In genomic region chr3:170730071-170730812, GRCh38 we compare ENCODE assay signal across 26 cellular contexts.
DNase-seq lines count a peak whose midpoint lies in the region; ATAC-seq and TF ChIP-seq lines count a peak whose summit lies in the region.
"Had no signal": no experiment of that assay in that cellular context is flagged by ENCODE, and none has a peak within 500 bp of the region (broad histone marks: within the 10 kb centered on the region; RNA-seq: fewer than 3 reads in every experiment).

No MANE protein-coding gene starts in this region.

- POLR2A ChIA-PET in CD8-positive, alpha-beta T cell (lab: Charles Lee): no interaction called here

- no peak overlapping the region for H3K27ac Mint-ChIP-seq in CD8-positive, alpha-beta T cell
- H3K27ac Mint-ChIP-seq in CD14-positive monocyte: no peak overlapping the region
- H3K27ac Mint-ChIP-seq: activated naive CD8-positive, alpha-beta T cell treated with anti-CD3 and anti-CD28 coated beads for 36 hours; nephron progenitor cell; stimulated activated memory B cell treated with anti-CD40 and anti-IgM and Interleukin-4, amounts not matched to agents 10 μg/mL and 1 μg/mL and 100 μg/mL, for 72 hours had no signal

- WGBS in hepatocyte (ENCODE audit: low lambda C conversion rate, missing lambda C conversion rate): 81% methylated on average over 4 of the region's 4 CpGs
- 38% methylated on average over 4 of the region's 4 CpGs for WGBS in smooth muscle cell (ENCODE audit: low lambda C conversion rate)

- no peak overlapping the region for H3K9ac ChIP-seq in smooth muscle cell (ENCODE audit: low read depth)

- H3K79me2 ChIP-seq in hepatocyte: no peaks in the 10 kb centered on the region
- no peaks in the 10 kb centered on the region for H3K79me2 ChIP-seq in smooth muscle cell (ENCODE audit: low read depth)

- CTCF ChIA-PET in CD8-positive, alpha-beta T cell (lab: Charles Lee): no interaction called here

- peaks cover 22% of the 10 kb centered on the region for H3K27me3 Mint-ChIP-seq in CD8-positive, alpha-beta T cell (ENCODE audit: low read depth)
- peaks cover 0 to 3% (median 2%) of the 10 kb centered on the region in 3 donors for H3K27me3 Mint-ChIP-seq in CD14-positive monocyte (ENCODE audit: low read depth in 3 of 3)
- H3K27me3 Mint-ChIP-seq: stimulated activated memory B cell treated with anti-CD40 and anti-IgM and Interleukin-4, amounts not matched to agents 10 μg/mL and 1 μg/mL and 100 μg/mL, for 72 hours had no signal

- H3K4me3 ChIP-seq in hepatocyte (no peak overlapping the region), smooth muscle cell (no peak overlapping the region)
- H3K4me3 ChIP-seq in CD8-positive, alpha-beta T cell (ENCODE audit: low read depth, low read length): no peak overlapping the region
- H3K4me3 ChIP-seq: colonic mucosa, mucosa of descending colon had no signal

- H3K9me3 Mint-ChIP-seq in CD8-positive, alpha-beta T cell: no peaks in the 10 kb centered on the region
- peaks cover 0 to 4% (median 1%) of the 10 kb centered on the region in 7 donors for H3K9me3 Mint-ChIP-seq in CD14-positive monocyte
- H3K9me3 Mint-ChIP-seq: activated naive CD8-positive, alpha-beta T cell treated with anti-CD3 and anti-CD28 coated beads for 36 hours; nephron progenitor cell; stimulated activated memory B cell treated with anti-CD40 and anti-IgM and Interleukin-4, amounts not matched to agents 10 μg/mL and 1 μg/mL and 100 μg/mL, for 72 hours had no signal

- H3K27ac ChIP-seq in hepatocyte (peak overlapping the region; percentile 6), smooth muscle cell (ENCODE audit: low read depth) (peak overlapping the region; percentile 37)
- no peak overlapping the region for H3K27ac ChIP-seq in CD8-positive, alpha-beta T cell (ENCODE audit: low read depth, low read length)
- H3K27ac ChIP-seq: 22Rv1, C4-2B, colonic mucosa, VCaP had no signal

- TF ChIP-seq CTCF in hepatocyte (IDR thresholded peaks at IDR 0.05; ENCODE audit: poor library complexity): no peak
- TF ChIP-seq CTCF in smooth muscle cell (IDR thresholded peaks at IDR 0.05; ENCODE audit: borderline replicate concordance, insufficient read depth, poor library complexity, severe bottlenecking): no peak
- TF ChIP-seq CTCF in CD8-positive, alpha-beta T cell (IDR thresholded peaks at IDR 0.05): no peak
- no peak for TF ChIP-seq CTCF in CD14-positive monocyte (IDR thresholded peaks at IDR 0.05)

- H3K4me2 ChIP-seq in hepatocyte (no peak overlapping the region), smooth muscle cell (no peak overlapping the region)

- DNase-seq in DMS 273 (lab: John Stamatoyannopoulos, UW; ENCODE audit: unreplicated experiment) (peak; percentile 43), DMS 273 treated with DMSO at 0.1 percent for 48 hours (lab: John Stamatoyannopoulos, UW) (no peak), amniotic epithelial cell (ENCODE audit: low read depth) (peak; percentile 58), hepatocyte (ENCODE audit: low spot score) (no peak), smooth muscle cell (lab: John Stamatoyannopoulos, UW; ENCODE audit: unreplicated experiment) (no peak), CD14-positive monocyte (ENCODE audit: low spot score) (no peak)
- no peak for DNase-seq in activated effector memory CD4-positive, alpha-beta T cell treated with anti-CD3 and anti-CD28 coated beads, Interleukin-2, amount 50 U/mL, for 16 hours
- DNase-seq in CD8-positive, alpha-beta T cell: no peak
- DNase-seq: activated CD4-positive, alpha-beta T cell treated with anti-CD3 and anti-CD28 coated beads for 4 hours; activated CD8-positive, alpha-beta memory T cell treated with anti-CD3 and anti-CD28 coated beads for 24 hours; activated gamma-delta T cell; activated naive CD8-positive, alpha-beta T cell treated with anti-CD3 and anti-CD28 coated beads for 36 hours; activated T-cell treated with anti-CD3 and anti-CD28 coated beads for 4 hours; colonic mucosa; effector CD8-positive, alpha-beta T cell; EL; foreskin fibroblast; kidney glomerular epithelial cell; mucosa of descending colon; NCI-H146; nephron progenitor cell had no signal

- H3K36me3 Mint-ChIP-seq in CD8-positive, alpha-beta T cell: no peaks in the 10 kb centered on the region
- H3K36me3 Mint-ChIP-seq in CD14-positive monocyte: no peaks in the 10 kb centered on the region
- H3K36me3 Mint-ChIP-seq: activated naive CD8-positive, alpha-beta T cell treated with anti-CD3 and anti-CD28 coated beads for 36 hours; stimulated activated memory B cell treated with anti-CD40 and anti-IgM and Interleukin-4, amounts not matched to agents 10 μg/mL and 1 μg/mL and 100 μg/mL, for 72 hours had no signal

- intact Hi-C loops in CD8-positive, alpha-beta T cell (cut with DNase I, micrococcal nuclease): loop anchor here in 1 of 2 experiments (5.0 kb wide), 1 partner anchor 793 kb away; no protein-coding TSS in a partner anchor
- intact Hi-C loops in CD14-positive monocyte (cut with micrococcal nuclease): no loop called here

- no peaks in the 10 kb centered on the region for H3K4me1 ChIP-seq in hepatocyte (ENCODE audit: insufficient read depth)
- H3K4me1 ChIP-seq in smooth muscle cell (ENCODE audit: low read depth): no peaks in the 10 kb centered on the region
- no peaks in the 10 kb centered on the region for H3K4me1 ChIP-seq in CD8-positive, alpha-beta T cell (ENCODE audit: insufficient read depth, low read length)
- H3K4me1 ChIP-seq: colonic mucosa had no signal

- H3F3A ChIP-seq in smooth muscle cell (ENCODE audit: low read depth): peaks cover 3% of the 10 kb centered on the region

- no peaks in the 10 kb centered on the region for H3K9me3 ChIP-seq in hepatocyte (ENCODE audit: low read depth)
- no peaks in the 10 kb centered on the region for H3K9me3 ChIP-seq in smooth muscle cell (replicated peaks; ENCODE audit: low read depth)
- H3K9me3 ChIP-seq in CD8-positive, alpha-beta T cell (ENCODE audit: low read length): no peaks in the 10 kb centered on the region
- H3K9me3 ChIP-seq: colonic mucosa, mucosa of descending colon had no signal

- H3K27me3 ChIP-seq in hepatocyte: no peaks in the 10 kb centered on the region
- no peaks in the 10 kb centered on the region for H3K27me3 ChIP-seq in smooth muscle cell (ENCODE audit: low read depth)
- H3K27me3 ChIP-seq in CD8-positive, alpha-beta T cell (ENCODE audit: insufficient read depth, low read length): no peaks in the 10 kb centered on the region
- H3K27me3 ChIP-seq: colonic mucosa had no signal

- ATAC-seq in CD8-positive, alpha-beta T cell: no peak
- ATAC-seq: mucosa of descending colon; Right ventricle myocardium inferior; stimulated activated memory B cell treated with anti-CD40 and anti-IgM and Interleukin-4, amounts not matched to agents 10 μg/mL and 1 μg/mL and 100 μg/mL, for 72 hours had no signal

- H3K4me1 Mint-ChIP-seq in CD8-positive, alpha-beta T cell (ENCODE audit: low read depth): no peaks in the 10 kb centered on the region
- H3K4me1 Mint-ChIP-seq in CD14-positive monocyte: peaks cover under 1% of the 10 kb centered on the region
- H3K4me1 Mint-ChIP-seq: activated naive CD8-positive, alpha-beta T cell treated with anti-CD3 and anti-CD28 coated beads for 36 hours; stimulated activated memory B cell treated with anti-CD40 and anti-IgM and Interleukin-4, amounts not matched to agents 10 μg/mL and 1 μg/mL and 100 μg/mL, for 72 hours had no signal

- H4K20me1 ChIP-seq in hepatocyte (ENCODE audit: insufficient read depth, poor library complexity, severe bottlenecking) (no peaks in the 10 kb centered on the region), smooth muscle cell (ENCODE audit: low read depth) (no peaks in the 10 kb centered on the region)

- no peak overlapping the region for H3K4me3 Mint-ChIP-seq in CD8-positive, alpha-beta T cell
- H3K4me3 Mint-ChIP-seq in CD14-positive monocyte: no peak overlapping the region
- H3K4me3 Mint-ChIP-seq: activated naive CD8-positive, alpha-beta T cell treated with anti-CD3 and anti-CD28 coated beads for 36 hours; nephron progenitor cell; stimulated activated memory B cell treated with anti-CD40 and anti-IgM and Interleukin-4, amounts not matched to agents 10 μg/mL and 1 μg/mL and 100 μg/mL, for 72 hours had no signal

- H3K9me2 ChIP-seq in hepatocyte (replicated peaks; ENCODE audit: insufficient read depth): no peaks in the 10 kb centered on the region

- H2AFZ ChIP-seq in hepatocyte (no peak overlapping the region), smooth muscle cell (ENCODE audit: low read depth) (no peak overlapping the region)

- H3K36me3 ChIP-seq in hepatocyte (replicated peaks; ENCODE audit: insufficient read depth, low read depth) (no peaks in the 10 kb centered on the region), smooth muscle cell (ENCODE audit: low read depth) (no peaks in the 10 kb centered on the region)
- H3K36me3 ChIP-seq in CD8-positive, alpha-beta T cell (ENCODE audit: insufficient read depth, low read length): no peaks in the 10 kb centered on the region
- H3K36me3 ChIP-seq: colonic mucosa had no signal

Comparison
In these comparisons a context has a peak if more than half of its experiments do, and no peak if none do; other contexts are left out.
1. DNase-seq: peak in DMS 273 (single experiment) and amniotic epithelial cell (single experiment); none in DMS 273 treated with DMSO at 0.1 percent for 48 hours (single experiment), hepatocyte (single experiment), smooth muscle cell (single experiment), activated effector memory CD4-positive, alpha-beta T cell treated with anti-CD3 and anti-CD28 coated beads, Interleukin-2, amount 50 U/mL, for 16 hours (single experiment), CD8-positive, alpha-beta T cell (0 of 7) and CD14-positive monocyte (single experiment).